8 cellular contexts compared by ENCODE assay signal in genomic region chr12:64392221-64392620, GRCh38. TPM values are rescaled to one million over a fixed set of nuclear protein-coding genes. Genes with fewer than 3 reads are reported as not detected.
DNase-seq lines count a peak whose midpoint lies in the region; ATAC-seq and FAIRE-seq lines count a peak whose summit lies in the region.

No MANE protein-coding gene starts in this region.

- H3K27ac ChIP-seq in naive thymus-derived CD4-positive, alpha-beta T cell (ENCODE audit: low read depth, low read length), result no peak overlapping the region

- peaks cover 0 to 22% (median 0%) of the 10 kb centered on the region in 5 donors for H3K27me3 Mint-ChIP-seq in naive thymus-derived CD4-positive, alpha-beta T cell

- intact Hi-C loops in naive thymus-derived CD4-positive, alpha-beta T cell (cut with micrococcal nuclease), result loop anchor here (1.0 to 5.0 kb wide), 7 partner anchors 119 to 1290 kb away; partner anchors contain the start of genes KICS2 (in 1 of the 2) and SRGAP1 (in 1 of the 2)

- H3K27me3 ChIP-seq in naive thymus-derived CD4-positive, alpha-beta T cell (ENCODE audit: control insufficient read depth in 2 of 2, insufficient read depth in 2 of 2, low read length in 2 of 2), result no peaks in the 10 kb centered on the region

- POLR2A ChIA-PET in naive thymus-derived CD4-positive, alpha-beta T cell (lab: Charles Lee), result interaction anchor here (0.6 kb wide), 1 partner anchor 1792 kb away, joined by 5 read pairs; no protein-coding TSS in a partner anchor

- no peaks in the 10 kb centered on the region for H3K9me3 ChIP-seq in naive thymus-derived CD4-positive, alpha-beta T cell (ENCODE audit: control insufficient read depth in 2 of 3, low read length in 3 of 3)

- ATAC-seq in naive thymus-derived CD4-positive, alpha-beta T cell, result peak; percentile 57
- no peak for ATAC-seq in GM18520 (IDR thresholded peaks at IDR 0.05; ENCODE audit: unreplicated experiment)
- no peak for ATAC-seq in HG03135 (IDR thresholded peaks at IDR 0.05; ENCODE audit: unreplicated experiment)

- no peaks in the 10 kb centered on the region for H3K36me3 ChIP-seq in naive thymus-derived CD4-positive, alpha-beta T cell (ENCODE audit: control insufficient read depth in 2 of 3, insufficient read depth in 3 of 3, low read length in 3 of 3)

- H3K27ac Mint-ChIP-seq in naive thymus-derived CD4-positive, alpha-beta T cell, result no peak overlapping the region

- CTCF ChIA-PET in naive thymus-derived CD4-positive, alpha-beta T cell (lab: Charles Lee), result no interaction called here

- H3K36me3 Mint-ChIP-seq in naive thymus-derived CD4-positive, alpha-beta T cell, result no peaks in the 10 kb centered on the region

- no peak overlapping the region for H3K4me3 ChIP-seq in naive thymus-derived CD4-positive, alpha-beta T cell (ENCODE audit: low read length)

- no peaks in the 10 kb centered on the region for H3K4me1 ChIP-seq in naive thymus-derived CD4-positive, alpha-beta T cell (ENCODE audit: control insufficient read depth in 2 of 2, insufficient read depth in 2 of 2, low read length in 2 of 2)

- H3K9me3 Mint-ChIP-seq in naive thymus-derived CD4-positive, alpha-beta T cell, result no peaks in the 10 kb centered on the region

- FAIRE-seq in HTR-8/SVneo (lab: Jason Lieb, UNC), result no peak

- peak overlapping the region; percentile 21 to 86 (median 52) for H3K4me3 Mint-ChIP-seq in naive thymus-derived CD4-positive, alpha-beta T cell

- peaks cover 2 to 26% (median 17%) of the 10 kb centered on the region in 7 donors for H3K4me1 Mint-ChIP-seq in naive thymus-derived CD4-positive, alpha-beta T cell

- peak; percentile 60 for DNase-seq in SIG-M5 treated with dmso at 0.1 percent for 504 hours (lab: John Stamatoyannopoulos, UW; ENCODE audit: unreplicated experiment)
- DNase-seq in SIG-M5 (lab: John Stamatoyannopoulos, UW), result no peak
- DNase-seq in HTR-8/SVneo (ENCODE audit: insufficient read length, low spot score), result peak; percentile 35
- peak; percentile 54 for DNase-seq in amniotic epithelial cell (ENCODE audit: low read depth)
- peak in 6 of 9 donors; percentile 18 to 52 (median 42) for DNase-seq in naive thymus-derived CD4-positive, alpha-beta T cell
- DNase-seq in NCI-H1105 (lab: John Stamatoyannopoulos, UW), result no peak

RNA-seq across cellular contexts. Expression of gene C12orf56, which starts 1.7 kb away (rescaled TPM):
- total RNA-seq in naive thymus-derived CD4-positive, alpha-beta T cell, result under 1 TPM in 2 of 5 experiments, not detected in 3; 0.10 to 0.34 TPM
- polyA plus RNA-seq in naive thymus-derived CD4-positive, alpha-beta T cell, result not detected

RNA-seq across cellular contexts. Expression of gene XPOT, which starts 12.0 kb away (rescaled TPM):
- total RNA-seq in naive thymus-derived CD4-positive, alpha-beta T cell, result 100 to 1,000 TPM in 1 of 5 experiments, 10 to 100 TPM in 4; 46.6 to 118 (median 75.1) TPM
- polyA plus RNA-seq in naive thymus-derived CD4-positive, alpha-beta T cell, result 10 to 100 TPM; 24.8 to 34.1 TPM

RNA-seq across cellular contexts. Expression of gene TBK1, which starts 59.7 kb away (rescaled TPM):
- total RNA-seq in naive thymus-derived CD4-positive, alpha-beta T cell, result 10 to 100 TPM in 4 of 5 experiments, 1 to 10 TPM in 1; 9.0 to 34.0 (median 12.1) TPM
- 1 to 10 TPM; 3.1 to 4.0 TPM for polyA plus RNA-seq in naive thymus-derived CD4-positive, alpha-beta T cell

Comparison
In these comparisons a context has a peak if more than half of its experiments do, and no peak if none do; other contexts are left out.
1. DNase-seq: peak in SIG-M5 treated with dmso at 0.1 percent for 504 hours (single experiment), HTR-8/SVneo (single experiment), amniotic epithelial cell (single experiment) and naive thymus-derived CD4-positive, alpha-beta T cell (6 of 9); none in SIG-M5 (single experiment) and NCI-H1105 (single experiment).